In genomic region chr2:225429718-225430117, GRCh38 we compare ENCODE assay signal across 12 cellular contexts. TPM values are rescaled to one million over a fixed set of nuclear protein-coding genes. Genes with fewer than 3 reads are reported as not detected.
DNase-seq lines count a peak whose midpoint lies in the region; ATAC-seq and TF ChIP-seq lines count a peak whose summit lies in the region.
"Had no signal": no experiment of that assay in that cellular context is flagged by ENCODE, and none has a peak within 500 bp of the region (broad histone marks: within the 10 kb centered on the region; RNA-seq: fewer than 3 reads in every experiment).

No MANE protein-coding gene starts in this region.

- ATAC-seq in GM21526 (IDR thresholded peaks at IDR 0.05; ENCODE audit: low FRiP score, unreplicated experiment): no peak
- ATAC-seq in GM19351 (IDR thresholded peaks at IDR 0.05; ENCODE audit: unreplicated experiment): no peak
- ATAC-seq: stimulated activated naive CD8-positive, alpha-beta T cell treated with anti-CD3 and anti-CD28 coated beads, Interleukin-15, Interleukin-2, amounts not matched to agents 100 U/mL and 50 U/mL, for 24 hours had no signal

- peaks cover 14% of the 10 kb centered on the region for H3K4me1 Mint-ChIP-seq in mesothelial cell of epicardium
- H3K4me1 Mint-ChIP-seq: neural crest cell had no signal

- H3K27me3 Mint-ChIP-seq in mesothelial cell of epicardium (ENCODE audit: low read depth): peaks cover 2% of the 10 kb centered on the region

- TF ChIP-seq CTCF in mesothelial cell of epicardium (IDR thresholded peaks at IDR 0.05; ENCODE audit: unreplicated experiment): no peak

- peak overlapping the region; percentile 18 for H3K27ac Mint-ChIP-seq in mesothelial cell of epicardium

- no peak overlapping the region for H3K4me3 Mint-ChIP-seq in mesothelial cell of epicardium
- H3K4me3 Mint-ChIP-seq: neural crest cell had no signal

- DNase-seq in COR-L47 (lab: John Stamatoyannopoulos, UW) (peak; percentile 71), NCI-H2029 (lab: John Stamatoyannopoulos, UW) (peak; percentile 96), astrocyte of the hippocampus (ENCODE audit: low read depth, low spot score) (peak; percentile 14), mesothelial cell of epicardium (ENCODE audit: low spot score in 2 of 2, unreplicated experiment in 2 of 2) (no peak), SKM-1 treated with dmso at 0.1 percent for 144 hours (lab: John Stamatoyannopoulos, UW; ENCODE audit: unreplicated experiment) (no peak), NCI-H146 (lab: John Stamatoyannopoulos, UW) (no peak)
- DNase-seq: activated T-cell treated with anti-CD3 and anti-CD28 coated beads, Interleukin-2, amount 50 U/mL, for 1 hour; Caco-2; stimulated activated naive CD8-positive, alpha-beta T cell treated with anti-CD3 and anti-CD28 coated beads, Interleukin-15, Interleukin-2, amounts not matched to agents 100 U/mL and 50 U/mL, for 24 hours had no signal

- no peaks in the 10 kb centered on the region for H3K9me3 Mint-ChIP-seq in mesothelial cell of epicardium
- H3K9me3 Mint-ChIP-seq: neural crest cell had no signal

- H3K36me3 Mint-ChIP-seq in mesothelial cell of epicardium: no peaks in the 10 kb centered on the region

RNA-seq across cellular contexts. Expression of gene NYAP2, which starts 30.2 kb away (rescaled TPM):
- not detected in 3 replicates for total RNA-seq in mesothelial cell of epicardium

Comparison
In these comparisons a context has a peak if more than half of its experiments do, and no peak if none do; other contexts are left out.
1. DNase-seq: peak in COR-L47 (single experiment), NCI-H2029 (single experiment) and astrocyte of the hippocampus (single experiment); none in mesothelial cell of epicardium (0 of 2), SKM-1 treated with dmso at 0.1 percent for 144 hours (single experiment) and NCI-H146 (single experiment).